14 cellular contexts compared by ENCODE assay signal in the genomic region with DNA sequence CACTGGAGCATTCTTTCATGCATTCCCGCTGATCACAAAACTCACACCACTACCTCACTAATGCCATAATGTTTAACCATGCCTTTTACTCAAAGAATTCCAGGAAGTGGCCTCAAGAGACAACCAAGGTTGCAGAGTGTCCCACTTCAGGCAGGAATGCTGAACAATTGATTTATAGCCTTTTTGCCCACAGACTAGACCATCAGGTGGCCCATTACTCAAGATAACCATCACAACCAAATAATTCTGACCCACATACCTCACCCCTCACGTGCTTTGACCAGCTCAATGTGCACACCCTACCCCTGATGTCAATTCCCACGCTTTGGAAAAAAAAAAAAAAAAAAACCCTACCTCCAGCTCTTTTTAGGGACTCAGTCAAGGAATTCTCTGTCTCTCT.
"Had no signal": no experiment of that assay in that cellular context is flagged by ENCODE, and none has a peak within 500 bp of the region (broad histone marks: within the 10 kb centered on the region; RNA-seq: fewer than 3 reads in every experiment).

No MANE protein-coding gene starts in this region.

- H3K27me3 ChIP-seq: ascending aorta, cardiac muscle cell, suprapubic skin, upper lobe of left lung had no signal

- H3K9me3 ChIP-seq: ascending aorta, psoas muscle, upper lobe of left lung had no signal

- ATAC-seq: activated T-helper 17 cell treated with anti-CD3 and anti-CD28 coated beads, Interleukin-2, amount 50 U/mL, for 72 hours; esophagus mucosa; psoas muscle; sciatic nerve had no signal

- H3K4me3 ChIP-seq: ascending aorta, cardiac muscle cell, psoas muscle, suprapubic skin, upper lobe of left lung had no signal

- H3K36me3 ChIP-seq: ascending aorta, cardiac muscle cell, suprapubic skin, upper lobe of left lung had no signal

- H3K27ac ChIP-seq: ascending aorta, cardiac muscle cell, psoas muscle, suprapubic skin, upper lobe of left lung, VCaP had no signal

- H3K4me1 ChIP-seq: ascending aorta, psoas muscle, suprapubic skin, upper lobe of left lung had no signal

- DNase-seq: activated CD4-positive, alpha-beta T cell treated with anti-CD3 and anti-CD28 coated beads, Interleukin-2, amount 50 U/mL, for 48 hours; activated naive CD4-positive, alpha-beta T cell treated with anti-CD3 and anti-CD28 coated beads for 36 hours; nephron progenitor cell; occipital lobe; psoas muscle; T-helper 1 cell; upper lobe of left lung had no signal
